In genomic region chr9:35611230-35611797, GRCh38 we compare ENCODE assay signal across 8 cellular contexts. TPM values are rescaled to one million over a fixed set of nuclear protein-coding genes. Genes with fewer than 3 reads are reported as not detected.
DNase-seq lines count a peak whose midpoint lies in the region; ATAC-seq and TF ChIP-seq lines count a peak whose summit lies in the region.

No MANE protein-coding gene starts in this region.

- no peaks in the 10 kb centered on the region for H3K9me3 ChIP-seq in fibroblast of lung (ENCODE audit: control insufficient read depth, insufficient read depth, low read depth, low read length)
- no peaks in the 10 kb centered on the region for H3K9me3 ChIP-seq in neutrophil
- H3K9me3 ChIP-seq in aorta (ENCODE audit: control insufficient read depth, low read length): no peaks in the 10 kb centered on the region

- H3K4me1 ChIP-seq in fibroblast of lung (ENCODE audit: control insufficient read depth, extremely low read depth, insufficient read depth, low read length) (peaks cover 4% of the 10 kb centered on the region), neutrophil (ENCODE audit: control insufficient read depth in 1 of 2, insufficient read depth in 1 of 2, low read depth in 1 of 2, low read length in 1 of 2) (peaks cover under 1 to 6% of the 10 kb centered on the region in 2 experiments), aorta (ENCODE audit: control insufficient read depth in 1 of 2, insufficient read depth in 2 of 2, low read length in 2 of 2) (no peaks in the 10 kb centered on the region)

- H3K9ac ChIP-seq in fibroblast of lung (ENCODE audit: insufficient read depth, low read length): no peak overlapping the region

- H3K4me3 ChIP-seq in AG09309 (ENCODE audit: control insufficient read depth, low read depth, low read length) (no peak overlapping the region), fibroblast of lung (replicated peaks in 1 of 4; ENCODE audit: control extremely low read depth in 1 of 4, insufficient read depth in 1 of 4, low read depth in 3 of 4, low read length in 4 of 4) (no peak overlapping the region), neutrophil (ENCODE audit: low read depth in 1 of 2, low read length in 1 of 2) (no peak overlapping the region), aorta (ENCODE audit: low read length in 2 of 2) (no peak overlapping the region)

- H3K79me2 ChIP-seq in fibroblast of lung (ENCODE audit: control insufficient read depth, insufficient read depth, low read length): peaks cover 3% of the 10 kb centered on the region

- no peaks in the 10 kb centered on the region for H3K36me3 ChIP-seq in fibroblast of lung (ENCODE audit: control insufficient read depth, insufficient read depth, low read length)
- peaks cover 21% of the 10 kb centered on the region for H3K36me3 ChIP-seq in neutrophil
- H3K36me3 ChIP-seq in aorta (ENCODE audit: control insufficient read depth in 1 of 2, insufficient read depth in 2 of 2, low read length in 1 of 2): peaks cover 0 to 3% of the 10 kb centered on the region in 2 donors

- no peak overlapping the region for H2AFZ ChIP-seq in fibroblast of lung (ENCODE audit: low read length)

- WGBS in aorta, 2 donors: 19 to 20% methylated on average over 8 of the region's 8 CpGs

- peak; percentile 52 for ATAC-seq in aorta (ENCODE audit: low FRiP score)
- no peak for ATAC-seq in HG03442 (IDR thresholded peaks at IDR 0.05; ENCODE audit: unreplicated experiment)

- TF ChIP-seq CTCF in AG09309 (IDR thresholded peaks at IDR 0.05; ENCODE audit: control insufficient read depth, insufficient read depth, low read depth, low read length, missing control alignments) (peak; percentile 76), fibroblast of lung (conservative IDR thresholded peaks at IDR 0.05 in 1 of 2, IDR thresholded peaks at IDR 0.05 in 1 of 2; ENCODE audit: low read depth in 1 of 2, low read length in 2 of 2) (peak; percentile 63 to 77), neutrophil (IDR thresholded peaks at IDR 0.05) (peak; percentile 43)

- intact Hi-C loops in aorta (cut with DNase I): no loop called here

- DNase-seq in AG09309 (ENCODE audit: low read depth) (no peak), GM19238 (ENCODE audit: insufficient read length, low spot score) (peak; percentile 56), NCI-H460 (ENCODE audit: extremely low read depth, low read depth) (peak; percentile 23), activated T-cell treated with anti-CD3 and anti-CD28 coated beads for 1 hour (ENCODE audit: low read depth) (peak; percentile 43), fibroblast of lung (ENCODE audit: low read depth in 2 of 2) (peak; percentile 32 to 43), aorta (peak; percentile 69 to 78)

- H3K27ac ChIP-seq in fibroblast of lung (ENCODE audit: insufficient read depth, low read length) (no peak overlapping the region), neutrophil (no peak overlapping the region), aorta (ENCODE audit: low read depth in 1 of 2, low read length in 2 of 2) (no peak overlapping the region)

- H3K4me2 ChIP-seq in fibroblast of lung (ENCODE audit: extremely low read depth, insufficient read depth, low read length): no peak overlapping the region

- H3K27me3 ChIP-seq in fibroblast of lung (ENCODE audit: control insufficient read depth, insufficient read depth, low read length) (peaks cover 16% of the 10 kb centered on the region), neutrophil (peaks cover 8% of the 10 kb centered on the region), aorta (ENCODE audit: control insufficient read depth in 1 of 2, insufficient read depth in 2 of 2, low read length in 1 of 2) (no peaks in the 10 kb centered on the region)

- H4K20me1 ChIP-seq in fibroblast of lung (ENCODE audit: control insufficient read depth, extremely low read depth, insufficient read depth, low read length): no peaks in the 10 kb centered on the region

RNA-seq across cellular contexts. Expression of gene TESK1, which starts 6.3 kb away (rescaled TPM):
- 7.8 and 8.5 TPM in 2 replicates for total RNA-seq in NCI-H460 (2014; rRNA removed; shearing (Covaris generic))
- polyA plus RNA-seq in NCI-H460 (2014; cell fraction: nucleus; rRNA removed): 13.2 and 20.0 TPM in 2 replicates
- total RNA-seq in fibroblast of lung (9.4 and 10.5 TPM in 2 replicates), aorta (10 to 100 TPM; 52.1 to 58.2 TPM)
- polyA plus RNA-seq in fibroblast of lung (12.0 and 12.5 TPM in 2 replicates), aorta (10 to 100 TPM; 23.8 to 81.0 TPM)
- polyA plus RNA-seq in fibroblast of lung (2012): 16.5 and 19.0 TPM in 2 replicates
- 27.2 and 32.0 TPM in 2 replicates for polyA minus RNA-seq in fibroblast of lung (ENCODE audit: low replicate concordance)

RNA-seq across cellular contexts. Expression of gene CD72, which starts 6.9 kb away (rescaled TPM):
- not detected in 2 replicates for total RNA-seq in NCI-H460 (2014; rRNA removed; shearing (Covaris generic))
- not detected in 2 replicates for polyA plus RNA-seq in NCI-H460 (2014; cell fraction: nucleus; rRNA removed)
- 1.0 and 2.8 TPM in 2 replicates for total RNA-seq in fibroblast of lung
- 0.64 and 1.00 TPM in 2 replicates for polyA plus RNA-seq in fibroblast of lung
- polyA plus RNA-seq in fibroblast of lung (2012): 0.46 and 0.66 TPM in 2 replicates
- not detected in 2 replicates for polyA minus RNA-seq in fibroblast of lung (ENCODE audit: low replicate concordance)
- total RNA-seq in aorta: 10 to 100 TPM in 1 of 2 donors, 1 to 10 TPM in 1; 3.7 to 11.5 TPM
- polyA plus RNA-seq in aorta: 1 to 10 TPM; 1.6 to 3.4 TPM

RNA-seq across cellular contexts. Expression of gene SIT1, which starts 39.4 kb away (rescaled TPM):
- not detected in 2 replicates for total RNA-seq in NCI-H460 (2014; rRNA removed; shearing (Covaris generic))
- not detected in 2 replicates for polyA plus RNA-seq in NCI-H460 (2014; cell fraction: nucleus; rRNA removed)
- total RNA-seq in fibroblast of lung: 0.17 TPM in 1 of 2 replicates, not detected in the other
- 0.07 TPM in 1 of 2 replicates, not detected in the other for polyA plus RNA-seq in fibroblast of lung
- polyA plus RNA-seq in fibroblast of lung (2012): not detected in 2 replicates
- not detected in 2 replicates for polyA minus RNA-seq in fibroblast of lung (ENCODE audit: low replicate concordance)
- total RNA-seq in aorta: 1 to 10 TPM in 1 of 2 donors, under 1 TPM in 1; 0.65 to 1.3 TPM
- 1 to 10 TPM; 1.0 to 1.1 TPM for polyA plus RNA-seq in aorta

RNA-seq across cellular contexts. Expression of gene RMRP, which starts 46.5 kb away (rescaled TPM):
- total RNA-seq in NCI-H460 (2014; rRNA removed; shearing (Covaris generic)): 9,964 and 10,171 TPM in 2 replicates
- not detected in 2 replicates for polyA plus RNA-seq in NCI-H460 (2014; cell fraction: nucleus; rRNA removed)
- total RNA-seq in fibroblast of lung (67,954 and 162,287 TPM in 2 replicates), aorta (over 10,000 TPM; 14,949 to 16,694 TPM)
- polyA plus RNA-seq in fibroblast of lung (75.4 and 110 TPM in 2 replicates), aorta (not detected)
- 16.4 and 31.6 TPM in 2 replicates for polyA plus RNA-seq in fibroblast of lung (2012)
- 7,676 and 19,551 TPM in 2 replicates for polyA minus RNA-seq in fibroblast of lung (ENCODE audit: low replicate concordance)

RNA-seq across cellular contexts. Expression of gene CCDC107, which starts 46.8 kb away (rescaled TPM):
- total RNA-seq in NCI-H460 (2014; rRNA removed; shearing (Covaris generic)): 6.3 and 8.4 TPM in 2 replicates
- polyA plus RNA-seq in NCI-H460 (2014; cell fraction: nucleus; rRNA removed): 5.9 and 20.4 TPM in 2 replicates
- 15.4 and 20.6 TPM in 2 replicates for total RNA-seq in fibroblast of lung
- polyA plus RNA-seq in fibroblast of lung: 20.2 and 24.9 TPM in 2 replicates
- polyA plus RNA-seq in fibroblast of lung (2012): 34.3 and 34.9 TPM in 2 replicates
- 1.3 and 17.5 TPM in 2 replicates for polyA minus RNA-seq in fibroblast of lung (ENCODE audit: low replicate concordance)
- 10 to 100 TPM; 53.7 to 79.6 TPM for total RNA-seq in aorta
- 100 to 1,000 TPM in 1 of 2 donors, 10 to 100 TPM in 1; 65.7 to 224 TPM for polyA plus RNA-seq in aorta
